Comparison of ENCODE assay signal across 11 cellular contexts in genomic region chr2:86393521-86394490, GRCh38. TPM values are rescaled to one million over a fixed set of nuclear protein-coding genes. Genes with fewer than 3 reads are reported as not detected.
A peak's percentile ranks its signal among the peaks of the same experiment; 100 is the strongest.
DNase-seq lines count a peak whose midpoint lies in the region; ATAC-seq and TF ChIP-seq lines count a peak whose summit lies in the region.
"Had no signal": no experiment of that assay in that cellular context is flagged by ENCODE, and none has a peak within 500 bp of the region (broad histone marks: within the 10 kb centered on the region; RNA-seq: fewer than 3 reads in every experiment).

No MANE protein-coding gene starts in this region.

- no peaks in the 10 kb centered on the region for H4K20me1 ChIP-seq in smooth muscle cell (ENCODE audit: low read depth)

- 72% methylated on average over 1 of the region's 1 CpG for WGBS in smooth muscle cell (ENCODE audit: low lambda C conversion rate)

- H3K36me3 ChIP-seq in Panc1 (ENCODE audit: control insufficient read depth, insufficient read depth, low read length): no peaks in the 10 kb centered on the region
- H3K36me3 ChIP-seq in smooth muscle cell (ENCODE audit: low read depth): no peaks in the 10 kb centered on the region

- no peak overlapping the region for H3K4me3 ChIP-seq in Panc1 (ENCODE audit: low read depth in 2 of 2, low read length in 2 of 2)
- no peak overlapping the region for H3K4me3 ChIP-seq in smooth muscle cell
- H3K4me3 ChIP-seq: A549, SK-N-MC had no signal

- H3K4me1 ChIP-seq in Panc1 (ENCODE audit: control insufficient read depth, insufficient read depth, low read length): no peaks in the 10 kb centered on the region
- peaks cover 9% of the 10 kb centered on the region for H3K4me1 ChIP-seq in foreskin keratinocyte
- no peaks in the 10 kb centered on the region for H3K4me1 ChIP-seq in smooth muscle cell (ENCODE audit: low read depth)

- TF ChIP-seq CTCF in Panc1 (IDR thresholded peaks at IDR 0.05) (no peak), foreskin keratinocyte (conservative IDR thresholded peaks at IDR 0.05) (no peak), smooth muscle cell (IDR thresholded peaks at IDR 0.05; ENCODE audit: borderline replicate concordance, insufficient read depth, poor library complexity, severe bottlenecking) (no peak), natural killer cell (IDR thresholded peaks at IDR 0.05) (no peak)

- H3K9ac ChIP-seq in smooth muscle cell (ENCODE audit: low read depth): no peak overlapping the region

- no peaks in the 10 kb centered on the region for H3K27me3 ChIP-seq in Panc1 (ENCODE audit: control insufficient read depth, insufficient read depth, low read length)
- H3K27me3 ChIP-seq in foreskin keratinocyte: no peaks in the 10 kb centered on the region
- H3K27me3 ChIP-seq in smooth muscle cell (ENCODE audit: low read depth): no peaks in the 10 kb centered on the region

- H3K36me3 Mint-ChIP-seq in natural killer cell: no peaks in the 10 kb centered on the region

- intact Hi-C loops in Panc1 (cut with micrococcal nuclease; ENCODE audit: unreplicated experiment): no loop called here
- intact Hi-C loops in natural killer cell (cut with micrococcal nuclease): no loop called here

- peaks cover 13 to 24% of the 10 kb centered on the region in 2 donors for H3K27me3 Mint-ChIP-seq in natural killer cell (ENCODE audit: low read depth in 2 of 2)

- in situ Hi-C loops in Panc1 (cut with HindIII; ENCODE audit: low pct_unique_long_range_greater_than_20kb, low sequenced_read_pairs): no loop called here

- DNase-seq in NCI-H2196 treated with DMSO at 0.1 percent for 48 hours (lab: John Stamatoyannopoulos, UW; ENCODE audit: unreplicated experiment) (peak; percentile 1), NCI-H2196 (lab: John Stamatoyannopoulos, UW; ENCODE audit: unreplicated experiment) (no peak), Panc1 (ENCODE audit: low read depth, low spot score) (no peak), foreskin keratinocyte (peak; percentile 79 to 85), smooth muscle cell (lab: John Stamatoyannopoulos, UW; ENCODE audit: unreplicated experiment) (no peak), NCI-H1436 treated with DMSO at 0.1 percent for 48 hours (lab: John Stamatoyannopoulos, UW) (no peak), natural killer cell (no peak)

- no peaks in the 10 kb centered on the region for H3K79me2 ChIP-seq in smooth muscle cell (ENCODE audit: low read depth)

- H3K27ac ChIP-seq in Panc1 (ENCODE audit: low read length) (no peak overlapping the region), foreskin keratinocyte (no peak overlapping the region), smooth muscle cell (ENCODE audit: low read depth) (peak overlapping the region; percentile 8)
- H3K27ac ChIP-seq: A549, SK-N-MC had no signal

- H3K9me3 ChIP-seq in Panc1 (ENCODE audit: control insufficient read depth, insufficient read depth, low read depth, low read length): no peaks in the 10 kb centered on the region
- H3K9me3 ChIP-seq in smooth muscle cell (replicated peaks; ENCODE audit: low read depth): no peaks in the 10 kb centered on the region

- POLR2A ChIA-PET in Panc1 (lab: Charles Lee): no interaction called here

- BruUV-seq in Panc1 (replicated peaks; lab: Mats Ljungman, UMichigan): no TSS peak

- no peak overlapping the region for H2AFZ ChIP-seq in smooth muscle cell (ENCODE audit: low read depth)

- H3K9me3 Mint-ChIP-seq in natural killer cell: no peaks in the 10 kb centered on the region

- CTCF ChIA-PET in Panc1 (lab: Charles Lee): interaction anchor here (0.6 kb wide), 1 partner anchor 149 kb away, joined by 3 read pairs; no protein-coding TSS in a partner anchor

- H3K27ac Mint-ChIP-seq in natural killer cell: no peak overlapping the region

- ATAC-seq in Panc1 (peak; percentile 54; the same call in 1 of the 2 replicates), foreskin keratinocyte (peak; percentile 85), natural killer cell (no peak), GM18519 (IDR thresholded peaks at IDR 0.05; ENCODE audit: low FRiP score, unreplicated experiment) (no peak)
- ATAC-seq: left lobe of liver had no signal

- no peaks in the 10 kb centered on the region for H3K4me1 Mint-ChIP-seq in natural killer cell

- peak overlapping the region; percentile 11 for H3K4me2 ChIP-seq in smooth muscle cell
- H3K4me2 ChIP-seq: A549 had no signal

- H3F3A ChIP-seq in smooth muscle cell (ENCODE audit: low read depth): no peaks in the 10 kb centered on the region

- no peak overlapping the region for H3K4me3 Mint-ChIP-seq in natural killer cell

RNA-seq across cellular contexts. Expression of gene KDM3A, which starts 47.4 kb away (rescaled TPM):
- 48.4 TPM for total RNA-seq in Panc1 (2021; ENCODE audit: unreplicated experiment)
- 19.2 TPM for polyA plus RNA-seq in Panc1 (2012; ENCODE audit: insufficient read length)
- 11.1 and 12.3 TPM in 2 replicates for total RNA-seq in foreskin keratinocyte
- polyA plus RNA-seq in foreskin keratinocyte: 5.3 and 6.0 TPM in 2 replicates
- 57.5 and 71.9 TPM in 2 replicates for total RNA-seq in smooth muscle cell
- 19.6 and 24.6 TPM in 2 replicates for polyA plus RNA-seq in smooth muscle cell
- total RNA-seq in natural killer cell: 100 to 1,000 TPM; 172 to 195 (median 188) TPM

RNA-seq across cellular contexts. Expression of gene REEP1, which starts 56.4 kb away (rescaled TPM):
- 0.23 TPM for total RNA-seq in Panc1 (2021; ENCODE audit: unreplicated experiment)
- 0.12 TPM for polyA plus RNA-seq in Panc1 (2012; ENCODE audit: insufficient read length)
- total RNA-seq in foreskin keratinocyte: 0.11 and 0.14 TPM in 2 replicates
- 0.04 and 0.17 TPM in 2 replicates for polyA plus RNA-seq in foreskin keratinocyte
- total RNA-seq in smooth muscle cell: 0.13 TPM in 1 of 2 replicates, not detected in the other
- polyA plus RNA-seq in smooth muscle cell: not detected in 2 replicates
- total RNA-seq in natural killer cell: under 1 TPM in 1 of 3 donors, not detected in 2; 0.10 TPM

Comparison
In these comparisons a context has a peak if more than half of its experiments do, and no peak if none do; other contexts are left out.
1. DNase-seq: peak in NCI-H2196 treated with DMSO at 0.1 percent for 48 hours (single experiment) and foreskin keratinocyte (2 of 2); none in NCI-H2196 (single experiment), Panc1 (single experiment), smooth muscle cell (single experiment), NCI-H1436 treated with DMSO at 0.1 percent for 48 hours (single experiment) and natural killer cell (single experiment).
2. ATAC-seq: peak in Panc1 (single experiment) and foreskin keratinocyte (single experiment); none in natural killer cell (0 of 3) and GM18519 (single experiment).